Comparison of ENCODE assay signal across 9 cellular contexts in the genomic region with DNA sequence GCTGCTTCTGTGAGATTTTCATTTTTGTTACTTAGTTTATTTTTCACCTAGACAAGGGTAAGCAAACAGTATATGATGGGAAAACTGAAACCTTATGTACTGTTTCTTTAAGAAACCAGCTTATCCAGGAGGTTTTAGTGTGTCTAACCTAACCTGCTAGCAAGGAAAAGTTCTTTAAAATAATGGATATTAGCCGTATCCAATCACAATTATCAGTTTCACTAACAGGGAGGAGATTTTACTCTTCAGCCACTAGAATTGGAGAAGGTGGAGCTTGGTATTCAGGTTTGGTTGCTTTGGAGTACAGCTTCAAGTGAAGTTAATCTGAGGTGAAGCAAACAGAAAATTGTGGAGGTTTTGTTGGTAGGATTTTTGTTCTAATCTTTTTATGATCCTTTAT. TPM values are rescaled to one million over a fixed set of nuclear protein-coding genes. Genes with fewer than 3 reads are reported as not detected.
DNase-seq lines count a peak whose midpoint lies in the region; ATAC-seq and TF ChIP-seq lines count a peak whose summit lies in the region.
"Had no signal": no experiment of that assay in that cellular context is flagged by ENCODE, and none has a peak within 500 bp of the region (broad histone marks: within the 10 kb centered on the region; RNA-seq: fewer than 3 reads in every experiment).

No MANE protein-coding gene starts in this region.

- H3K27ac ChIP-seq in HCT116 (ENCODE audit: low read depth, low read length): no peak overlapping the region
- H3K27ac ChIP-seq: C4-2B had no signal

- DNase-seq in activated CD4-positive, alpha-beta T cell treated with anti-CD3 and anti-CD28 coated beads for 36 hours: no peak
- no peak for DNase-seq in activated CD4-positive, alpha-beta T cell treated with anti-CD3 and anti-CD28 coated beads for 48 hours
- DNase-seq in HCT116 (ENCODE audit: low read depth, low spot score) (peak; percentile 87), M059J (ENCODE audit: low read depth) (peak; percentile 95), RKO (ENCODE audit: low spot score) (peak; percentile 97), chondrocyte (ENCODE audit: low spot score) (no peak), kidney glomerular epithelial cell (lab: John Stamatoyannopoulos, UW) (peak; percentile 95)
- DNase-seq in stimulated activated naive CD8-positive, alpha-beta T cell treated with anti-CD3 and anti-CD28 coated beads, Interleukin-15, amount 100 ng/mL, for 72 hours: peak in 1 of 2 donors; percentile 19

- H3K9me2 ChIP-seq in HCT116 (ENCODE audit: insufficient read depth): no peaks in the 10 kb centered on the region

- no TSS peak for BruUV-seq in HCT116 (replicated peaks; lab: Mats Ljungman, UMichigan)

- POLR2A ChIA-PET in activated CD4-positive, alpha-beta T cell treated with anti-CD3 and anti-CD28 coated beads for 36 hours (lab: Charles Lee): interaction anchor here (0.6 to 1.1 kb wide), 5 partner anchors 8 to 95 kb away, joined by 3 to 7 read pairs (median 3); no protein-coding TSS in a partner anchor
- POLR2A ChIA-PET in HCT116 (lab: Charles Lee): interaction anchor here (0.8 to 2.1 kb wide), 4 partner anchors 9 to 15 kb away, joined by 3 to 8 read pairs (median 4); a partner anchor contains a TSS

- H3K4me3 Mint-ChIP-seq in activated CD4-positive, alpha-beta T cell treated with anti-CD3 and anti-CD28 coated beads for 36 hours: peak overlapping the region; percentile 80
- peak overlapping the region; percentile 88 for H3K4me3 Mint-ChIP-seq in chondrocyte (ENCODE audit: unreplicated experiment)
- H3K4me3 Mint-ChIP-seq in stimulated activated naive CD8-positive, alpha-beta T cell treated with anti-CD3 and anti-CD28 coated beads, Interleukin-15, amount 100 ng/mL, for 72 hours: peak overlapping the region; percentile 86 to 89

- no peaks in the 10 kb centered on the region for H3K27me3 Mint-ChIP-seq in activated CD4-positive, alpha-beta T cell treated with anti-CD3 and anti-CD28 coated beads for 36 hours
- H3K27me3 Mint-ChIP-seq in chondrocyte (ENCODE audit: low read depth): no peaks in the 10 kb centered on the region
- no peaks in the 10 kb centered on the region for H3K27me3 Mint-ChIP-seq in stimulated activated naive CD8-positive, alpha-beta T cell treated with anti-CD3 and anti-CD28 coated beads, Interleukin-15, amount 100 ng/mL, for 72 hours

- no peak for TF ChIP-seq RAD21 in HCT116 (IDR thresholded peaks at IDR 0.05; ENCODE audit: low read depth)

- ATAC-seq in activated CD4-positive, alpha-beta T cell treated with anti-CD3 and anti-CD28 coated beads for 36 hours: peak; percentile 98
- peak; percentile 100 for ATAC-seq in HCT116
- ATAC-seq in stimulated activated naive CD8-positive, alpha-beta T cell treated with anti-CD3 and anti-CD28 coated beads, Interleukin-15, amount 100 ng/mL, for 72 hours: peak; percentile 95

- CTCF ChIA-PET in activated CD4-positive, alpha-beta T cell treated with anti-CD3 and anti-CD28 coated beads for 36 hours (lab: Charles Lee): interaction anchor here (0.9 to 2.5 kb wide), 6 partner anchors 12 to 101 kb away, joined by 3 to 17 read pairs (median 3); a partner anchor contains a TSS
- CTCF ChIA-PET in HCT116 (lab: Charles Lee): interaction anchor here (0.7 to 1.2 kb wide), 3 partner anchors 9 to 16 kb away, joined by 3 to 4 read pairs (median 4); no protein-coding TSS in a partner anchor

- H3K4me1 Mint-ChIP-seq in activated CD4-positive, alpha-beta T cell treated with anti-CD3 and anti-CD28 coated beads for 36 hours: peaks cover 58% of the 10 kb centered on the region
- H3K4me1 Mint-ChIP-seq in chondrocyte (ENCODE audit: low read depth): peaks cover 72% of the 10 kb centered on the region
- peaks cover 56% of the 10 kb centered on the region for H3K4me1 Mint-ChIP-seq in stimulated activated naive CD8-positive, alpha-beta T cell treated with anti-CD3 and anti-CD28 coated beads, Interleukin-15, amount 100 ng/mL, for 72 hours

- H3K9me3 ChIP-seq in HCT116 (ENCODE audit: control insufficient read depth in 1 of 2, insufficient read depth in 1 of 2, low read depth in 1 of 2, low read length in 2 of 2): no peaks in the 10 kb centered on the region

- RAD21 ChIA-PET in HCT116 (lab: Charles Lee; ENCODE audit: low non-redundant PET in 1 of 2, low total read pairs in 2 of 2, uncharacterized antibody in 2 of 2, unreplicated experiment in 2 of 2): interaction anchor here in 1 of 2 experiments (0.8 kb wide), 1 partner anchor 12 kb away, joined by 3 read pairs; no protein-coding TSS in a partner anchor

- intact Hi-C loops in activated CD4-positive, alpha-beta T cell treated with anti-CD3 and anti-CD28 coated beads for 36 hours (cut with DNase I, micrococcal nuclease): loop anchor here (1.0 to 5.0 kb wide), 4 partner anchors 13 to 930 kb away; a partner anchor contains a TSS
- intact Hi-C loops in HCT116 (cut with micrococcal nuclease): loop anchor here (5.0 kb wide), 1 partner anchor 80 kb away; a partner anchor contains a TSS

- H3K4me2 ChIP-seq in HCT116 (ENCODE audit: low read length): peak overlapping the region; percentile 76

- peak overlapping the region; percentile 52 to 61 for H3K4me3 ChIP-seq in HCT116 (replicated peaks in 1 of 2; ENCODE audit: low read depth in 1 of 2, low read length in 2 of 2)

- TF ChIP-seq POLR2A in HCT116 (IDR thresholded peaks at IDR 0.05; ENCODE audit: borderline replicate concordance, extremely low read depth, insufficient read depth, insufficient read length): no peak

- peak overlapping the region; percentile 58 for H3K9ac ChIP-seq in HCT116 (ENCODE audit: low read length)

- H3K36me3 Mint-ChIP-seq in activated CD4-positive, alpha-beta T cell treated with anti-CD3 and anti-CD28 coated beads for 36 hours (ENCODE audit: low read depth): peaks cover under 1% of the 10 kb centered on the region
- H3K36me3 Mint-ChIP-seq in chondrocyte (ENCODE audit: low read depth): no peaks in the 10 kb centered on the region

- H3K36me3 ChIP-seq in HCT116 (ENCODE audit: control insufficient read depth in 1 of 2, insufficient read depth in 2 of 2, low read length in 2 of 2): no peaks in the 10 kb centered on the region

- H2AFZ ChIP-seq in HCT116 (ENCODE audit: low read depth, low read length, poor library complexity, severe bottlenecking): no peak overlapping the region

- H3K27me3 ChIP-seq in HCT116 (ENCODE audit: insufficient read depth, low read length): no peaks in the 10 kb centered on the region

- peak overlapping the region; percentile 40 for H3K27ac Mint-ChIP-seq in activated CD4-positive, alpha-beta T cell treated with anti-CD3 and anti-CD28 coated beads for 36 hours
- H3K27ac Mint-ChIP-seq in chondrocyte (ENCODE audit: unreplicated experiment): peak overlapping the region; percentile 91
- H3K27ac Mint-ChIP-seq in stimulated activated naive CD8-positive, alpha-beta T cell treated with anti-CD3 and anti-CD28 coated beads, Interleukin-15, amount 100 ng/mL, for 72 hours: peak overlapping the region; percentile 9 to 57

- no peaks in the 10 kb centered on the region for H3K9me3 Mint-ChIP-seq in activated CD4-positive, alpha-beta T cell treated with anti-CD3 and anti-CD28 coated beads for 36 hours (ENCODE audit: low read depth)
- H3K9me3 Mint-ChIP-seq in chondrocyte (ENCODE audit: low read depth): no peaks in the 10 kb centered on the region
- no peaks in the 10 kb centered on the region for H3K9me3 Mint-ChIP-seq in stimulated activated naive CD8-positive, alpha-beta T cell treated with anti-CD3 and anti-CD28 coated beads, Interleukin-15, amount 100 ng/mL, for 72 hours

- H3K4me1 ChIP-seq in HCT116 (ENCODE audit: control insufficient read depth in 1 of 2, insufficient read depth in 2 of 2, low read length in 2 of 2): peaks cover 4 to 23% of the 10 kb centered on the region in 2 experiments

- TF ChIP-seq CTCF in HCT116 (IDR thresholded peaks at IDR 0.05 in 2 of 3, conservative IDR thresholded peaks at IDR 0.05 in 1 of 3; ENCODE audit: borderline replicate concordance in 1 of 3, insufficient read depth in 1 of 3, low read depth in 2 of 3, low read length in 2 of 3) (no peak), chondrocyte (IDR thresholded peaks at IDR 0.05) (no peak)

- H4K20me1 ChIP-seq in HCT116 (ENCODE audit: insufficient read depth): no peaks in the 10 kb centered on the region; the same call in 1 of the 2 replicates

- H3K79me2 ChIP-seq in HCT116 (ENCODE audit: insufficient read depth, low read length): peaks cover 88% of the 10 kb centered on the region

TF ChIP-seq in HCT116, 20 proteins besides CTCF, POLR2A, EP300 and RAD21 (continues in another document):
- TF ChIP-seq, protein P1, sequence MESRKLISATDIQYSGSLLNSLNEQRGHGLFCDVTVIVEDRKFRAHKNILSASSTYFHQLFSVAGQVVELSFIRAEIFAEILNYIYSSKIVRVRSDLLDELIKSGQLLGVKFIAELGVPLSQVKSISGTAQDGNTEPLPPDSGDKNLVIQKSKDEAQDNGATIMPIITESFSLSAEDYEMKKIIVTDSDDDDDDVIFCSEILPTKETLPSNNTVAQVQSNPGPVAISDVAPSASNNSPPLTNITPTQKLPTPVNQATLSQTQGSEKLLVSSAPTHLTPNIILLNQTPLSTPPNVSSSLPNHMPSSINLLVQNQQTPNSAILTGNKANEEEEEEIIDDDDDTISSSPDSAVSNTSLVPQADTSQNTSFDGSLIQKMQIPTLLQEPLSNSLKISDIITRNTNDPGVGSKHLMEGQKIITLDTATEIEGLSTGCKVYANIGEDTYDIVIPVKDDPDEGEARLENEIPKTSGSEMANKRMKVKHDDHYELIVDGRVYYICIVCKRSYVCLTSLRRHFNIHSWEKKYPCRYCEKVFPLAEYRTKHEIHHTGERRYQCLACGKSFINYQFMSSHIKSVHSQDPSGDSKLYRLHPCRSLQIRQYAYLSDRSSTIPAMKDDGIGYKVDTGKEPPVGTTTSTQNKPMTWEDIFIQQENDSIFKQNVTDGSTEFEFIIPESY (IDR thresholded peaks at IDR 0.05; ENCODE audit: extremely low read depth, insufficient replicate concordance, low read length): no peak

RNA-seq across cellular contexts. Expression of a gene that starts 12.8 kb away (rescaled TPM):
- total RNA-seq in activated CD4-positive, alpha-beta T cell treated with anti-CD3 and anti-CD28 coated beads for 36 hours: 10 to 100 TPM; 30.2 to 37.2 TPM
- total RNA-seq in HCT116 (2021; ENCODE audit: unreplicated experiment) (51.3 TPM), chondrocyte (46.8 to 55.7 TPM (median 49.3 TPM) in 3 replicates)
- 38.6 and 50.2 TPM in 2 replicates for polyA plus RNA-seq in HCT116 (2012)
- total RNA-seq in M059J (2014; rRNA removed; shearing (Covaris generic)): 177 and 184 TPM in 2 replicates

Comparison
In these comparisons a context has a peak if more than half of its experiments do, and no peak if none do; other contexts are left out.
1. DNase-seq: peak in HCT116 (single experiment), M059J (single experiment), RKO (single experiment) and kidney glomerular epithelial cell (single experiment); none in activated CD4-positive, alpha-beta T cell treated with anti-CD3 and anti-CD28 coated beads for 36 hours (single experiment), activated CD4-positive, alpha-beta T cell treated with anti-CD3 and anti-CD28 coated beads for 48 hours (single experiment) and chondrocyte (single experiment).
2. H3K27ac Mint-ChIP-seq: peak in every context shown above with its lines; median percentile 91 in chondrocyte; 40 in activated CD4-positive, alpha-beta T cell treated with anti-CD3 and anti-CD28 coated beads for 36 hours; 33 in stimulated activated naive CD8-positive, alpha-beta T cell treated with anti-CD3 and anti-CD28 coated beads, Interleukin-15, amount 100 ng/mL, for 72 hours.
3. Peak in every context shown above with its lines, with median percentiles within 50 percentile points of each other: ATAC-seq and H3K4me3 Mint-ChIP-seq.